ENCODE assay signal across 28 cellular contexts in genomic region chrX:149121526-149121925, GRCh38.
"Had no signal": no experiment of that assay in that cellular context is flagged by ENCODE, and none has a peak within 500 bp of the region (broad histone marks: within the 10 kb centered on the region; RNA-seq: fewer than 3 reads in every experiment).

No MANE protein-coding gene starts in this region.

- H3K27me3 ChIP-seq: esophagus squamous epithelium, gastrocnemius medialis, heart right ventricle, left lung had no signal

- H3K4me1 ChIP-seq: esophagus squamous epithelium, gastrocnemius medialis, heart right ventricle, left lung, lower lobe of right lung had no signal

- H3K4me3 ChIP-seq: coronary artery, dorsolateral prefrontal cortex, esophagus squamous epithelium, gastrocnemius medialis, heart right ventricle, left lung, lower lobe of right lung, mucosa of descending colon had no signal

- H3K36me3 ChIP-seq: esophagus squamous epithelium, gastrocnemius medialis, heart right ventricle, left lung, lower lobe of right lung had no signal

- H3K27ac ChIP-seq: coronary artery, dorsolateral prefrontal cortex, epithelial cell of prostate, esophagus squamous epithelium, gastrocnemius medialis, heart right ventricle, left lung, lower lobe of right lung had no signal

- FAIRE-seq: colon, endometrium, islet of Langerhans, keratinocyte had no signal

- ATAC-seq: esophagus mucosa, gastrocnemius medialis, heart right ventricle, left cardiac atrium, left lung, left ventricle myocardium superior, lower lobe of right lung, mucosa of descending colon had no signal

- DNase-seq: dermis blood vessel endothelial cell; dorsolateral prefrontal cortex; effector CD4-positive, alpha-beta T cell; effector memory CD4-positive, alpha-beta T cell; endodermal cell; erythroblast; esophagus squamous epithelium; foreskin fibroblast; foreskin melanocyte; gastrocnemius medialis; glutamatergic neuron; head of caudate nucleus; heart right ventricle; hippocampal formation; left cardiac atrium; left lung; left ventricle myocardium superior; lower lobe of right lung; mesenchymal stem cell; mucosa of descending colon; naive B cell had no signal

- H3K9me3 ChIP-seq: esophagus squamous epithelium, gastrocnemius medialis, heart right ventricle, left lung, lower lobe of right lung, mucosa of descending colon had no signal
